ENCODE assay signal across 10 cellular contexts in genomic region chr5:67773439-67773988, GRCh38.
DNase-seq lines count a peak whose midpoint lies in the region; ATAC-seq and TF ChIP-seq lines count a peak whose summit lies in the region.
"Had no signal": no experiment of that assay in that cellular context is flagged by ENCODE, and none has a peak within 500 bp of the region (broad histone marks: within the 10 kb centered on the region; RNA-seq: fewer than 3 reads in every experiment).

No MANE protein-coding gene starts in this region.

- TF ChIP-seq CTCF in body of pancreas (IDR thresholded peaks at IDR 0.05) (no peak), sigmoid colon (IDR thresholded peaks at IDR 0.05) (no peak)

- DNase-seq in HS-5 (ENCODE audit: low read depth), result peak; percentile 18
- peak in 3 of 4 donors; percentile 18 to 39 (median 28) for DNase-seq in body of pancreas
- peak; percentile 58 to 82 (median 60) for DNase-seq in right cardiac atrium
- peak; percentile 69 for DNase-seq in sigmoid colon
- no peak for DNase-seq in effector memory CD4-positive, alpha-beta T cell
- DNase-seq in SIG-M5 (lab: John Stamatoyannopoulos, UW), result no peak
- no peak for DNase-seq in NCI-H2196 (lab: John Stamatoyannopoulos, UW; ENCODE audit: unreplicated experiment)

- WGBS in body of pancreas, 2 donors, result 28 to 29% methylated on average over 3 of the region's 3 CpGs
- WGBS in right cardiac atrium, result 58% methylated on average over 3 of the region's 3 CpGs
- WGBS in sigmoid colon, 2 donors, result 13 to 69% methylated on average over 3 of the region's 3 CpGs

- peak; percentile 72 for ATAC-seq in body of pancreas
- peak; percentile 87 to 90 for ATAC-seq in right cardiac atrium
- no peak for ATAC-seq in GM19452 (IDR thresholded peaks at IDR 0.05; ENCODE audit: unreplicated experiment)

- no peaks in the 10 kb centered on the region for H3K27me3 ChIP-seq in body of pancreas
- no peaks in the 10 kb centered on the region for H3K27me3 ChIP-seq in right cardiac atrium (ENCODE audit: control insufficient read depth, insufficient read depth)
- H3K27me3 ChIP-seq in sigmoid colon, result no peaks in the 10 kb centered on the region
- no peaks in the 10 kb centered on the region for H3K27me3 ChIP-seq in effector memory CD4-positive, alpha-beta T cell (replicated peaks; ENCODE audit: control insufficient read depth, insufficient read depth, low read length, poor library complexity, severe bottlenecking)

- TF ChIP-seq POLR2A in body of pancreas (IDR thresholded peaks at IDR 0.05) (no peak), sigmoid colon (IDR thresholded peaks at IDR 0.05) (no peak)

- H3K4me3 ChIP-seq in body of pancreas, result no peak overlapping the region
- H3K4me3 ChIP-seq in right cardiac atrium (ENCODE audit: low read length), result no peak overlapping the region
- no peak overlapping the region for H3K4me3 ChIP-seq in sigmoid colon
- H3K4me3 ChIP-seq in effector memory CD4-positive, alpha-beta T cell (ENCODE audit: insufficient read depth, low read depth, low read length, poor library complexity, severe bottlenecking), result no peak overlapping the region
- H3K4me3 ChIP-seq: skin epidermis, thoracic aorta had no signal

- H3K27ac ChIP-seq in body of pancreas (peak overlapping the region in 3 of 4 donors; percentile 49 to 71 (median 65)), right cardiac atrium (ENCODE audit: low read length) (no peak overlapping the region), sigmoid colon (peak overlapping the region in 3 of 4 donors; percentile 2 to 23 (median 9))
- H3K27ac ChIP-seq in effector memory CD4-positive, alpha-beta T cell (ENCODE audit: insufficient read depth, low read length, poor library complexity, severe bottlenecking), result no peak overlapping the region

- H3K36me3 ChIP-seq in body of pancreas (replicated peaks in 1 of 2; ENCODE audit: insufficient read depth in 1 of 2, low read depth in 2 of 2) (no peaks in the 10 kb centered on the region), sigmoid colon (no peaks in the 10 kb centered on the region)
- H3K36me3 ChIP-seq in effector memory CD4-positive, alpha-beta T cell (ENCODE audit: control insufficient read depth, insufficient read depth, low read length), result no peaks in the 10 kb centered on the region
- H3K36me3 ChIP-seq: thoracic aorta had no signal

- intact Hi-C loops in body of pancreas (cut with DNase I), result no loop called here
- intact Hi-C loops in right cardiac atrium (cut with DNase I), result no loop called here
- intact Hi-C loops in sigmoid colon (cut with DNase I), result loop anchor here (10.0 kb wide), 1 partner anchor 49 kb away; no protein-coding TSS in a partner anchor

- H3K9me3 ChIP-seq in body of pancreas (no peaks in the 10 kb centered on the region), right cardiac atrium (ENCODE audit: control insufficient read depth, low read length) (no peaks in the 10 kb centered on the region), sigmoid colon (no peaks in the 10 kb centered on the region)
- H3K9me3 ChIP-seq in effector memory CD4-positive, alpha-beta T cell (ENCODE audit: control insufficient read depth, low read length), result no peaks in the 10 kb centered on the region
- H3K9me3 ChIP-seq: thoracic aorta had no signal

- H3K4me1 ChIP-seq in body of pancreas (peaks cover 32% of the 10 kb centered on the region), right cardiac atrium (ENCODE audit: control insufficient read depth, insufficient read depth, low read length) (peaks cover 3% of the 10 kb centered on the region), sigmoid colon (peaks cover 0 to 14% (median 9%) of the 10 kb centered on the region in 4 donors)
- H3K4me1 ChIP-seq in effector memory CD4-positive, alpha-beta T cell (ENCODE audit: control insufficient read depth, insufficient read depth, low read length, poor library complexity, severe bottlenecking), result no peaks in the 10 kb centered on the region

- no peak for TF ChIP-seq EP300 in sigmoid colon (IDR thresholded peaks at IDR 0.05)

Comparison
In these comparisons a context has a peak if more than half of its experiments do, and no peak if none do; other contexts are left out.
1. DNase-seq: peak in HS-5 (single experiment), body of pancreas (3 of 4), right cardiac atrium (3 of 3) and sigmoid colon (single experiment); none in effector memory CD4-positive, alpha-beta T cell (0 of 3), SIG-M5 (single experiment) and NCI-H2196 (single experiment).
2. H3K27ac ChIP-seq: peak in body of pancreas (3 of 4) and sigmoid colon (3 of 4); none in right cardiac atrium (single experiment) and effector memory CD4-positive, alpha-beta T cell (single experiment).